In the genomic region with DNA sequence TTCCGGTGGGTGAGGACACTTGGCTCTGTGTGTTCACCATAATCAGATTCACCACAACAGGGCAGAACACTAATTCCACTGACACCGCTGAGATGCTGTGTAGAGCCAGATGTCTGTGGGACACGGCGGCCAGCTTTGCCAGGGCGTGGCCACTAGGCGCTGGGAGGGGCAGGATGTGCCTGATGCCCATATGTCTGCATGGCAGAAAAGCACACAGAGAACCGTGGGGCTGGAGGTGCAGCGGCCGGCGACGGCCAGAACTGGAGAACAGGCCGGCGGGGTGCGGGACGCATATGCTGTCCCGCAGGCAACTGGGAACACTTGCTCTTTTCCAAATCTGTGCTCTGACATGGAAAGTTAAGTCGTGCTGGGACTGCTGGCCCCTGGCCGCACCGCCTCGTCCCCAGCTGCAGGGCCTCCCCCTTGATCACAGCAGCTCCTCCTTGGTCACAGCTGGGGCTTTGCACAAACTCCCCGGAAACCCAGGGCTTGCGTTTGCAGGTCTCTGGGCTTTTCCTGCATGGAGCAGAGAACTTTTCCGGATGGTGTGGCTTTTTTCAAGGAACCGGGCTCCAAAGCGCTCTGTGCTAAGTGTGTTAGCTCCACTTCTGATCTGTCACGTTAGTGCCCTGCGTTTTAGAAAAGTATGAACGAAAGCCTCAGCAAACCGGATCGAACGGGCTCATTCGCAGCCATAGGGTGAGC, we compare ENCODE assay signal across 8 cellular contexts. TPM values are rescaled to one million over a fixed set of nuclear protein-coding genes. Genes with fewer than 3 reads are reported as not detected.
DNase-seq lines count a peak whose midpoint lies in the region; ATAC-seq and TF ChIP-seq lines count a peak whose summit lies in the region.

No MANE protein-coding gene starts in this region.

- H3K79me2 ChIP-seq in H9 (ENCODE audit: insufficient read depth, low read length): no peaks in the 10 kb centered on the region

- H3K9ac ChIP-seq in H9 (ENCODE audit: extremely low read depth, insufficient read length, low read length): no peak overlapping the region

- H3K27ac ChIP-seq in H9 (ENCODE audit: insufficient read length, low read depth, low read length): no peak overlapping the region

- H2BK5ac ChIP-seq in H9 (ENCODE audit: insufficient read length, low read length): no peak overlapping the region

- no peak overlapping the region for H3K4ac ChIP-seq in H9 (ENCODE audit: low read depth, low read length)

- H3K4me1 Mint-ChIP-seq in H9: peaks cover 15 to 32% of the 10 kb centered on the region in 2 experiments
- H3K4me1 Mint-ChIP-seq in memory B cell: peaks cover 19% of the 10 kb centered on the region

- no peaks in the 10 kb centered on the region for H3K79me1 ChIP-seq in H9 (ENCODE audit: insufficient read depth, low read depth, low read length, poor library complexity, severe bottlenecking)

- no peak overlapping the region for H3K18ac ChIP-seq in H9 (ENCODE audit: insufficient read length, low read depth, low read length)

- H3K36me3 Mint-ChIP-seq in H9 (ENCODE audit: insufficient read depth in 1 of 3, low read depth in 3 of 3) (no peaks in the 10 kb centered on the region), memory B cell (no peaks in the 10 kb centered on the region)

- H3K27me3 ChIP-seq in H9 (ENCODE audit: insufficient read depth, low read length): no peaks in the 10 kb centered on the region

- ATAC-seq in memory B cell (ENCODE audit: low read depth): peak; percentile 44
- ATAC-seq in GM18520 (IDR thresholded peaks at IDR 0.05; ENCODE audit: unreplicated experiment): no peak

- H3K4me2 ChIP-seq in H9 (ENCODE audit: insufficient read depth, insufficient read length, low read length): no peak overlapping the region

- no peak overlapping the region for H4K91ac ChIP-seq in H9 (ENCODE audit: insufficient read length, low read depth, low read length)

- H3K9me3 Mint-ChIP-seq in H9 (no peaks in the 10 kb centered on the region), memory B cell (no peaks in the 10 kb centered on the region)

- no peaks in the 10 kb centered on the region for H3K23me2 ChIP-seq in H9 (ENCODE audit: insufficient read length, low read depth, low read length, poor library complexity, severe bottlenecking)

- no peak overlapping the region for H4K8ac ChIP-seq in H9 (replicated peaks; ENCODE audit: insufficient read length, low read depth, low read length)

- H2AFZ ChIP-seq in H9 (ENCODE audit: low read length): no peak overlapping the region

- H3K4me3 Mint-ChIP-seq in H9 (no peak overlapping the region), memory B cell (peak overlapping the region; percentile 89)

- H4K5ac ChIP-seq in H9 (ENCODE audit: insufficient read length, low read depth, low read length): no peak overlapping the region

- no peak overlapping the region for H2BK12ac ChIP-seq in H9 (ENCODE audit: insufficient read length, low read depth, low read length)

- H3K27me3 Mint-ChIP-seq in H9 (ENCODE audit: low read depth) (no peaks in the 10 kb centered on the region; the same call in 1 of the 2 replicates), memory B cell (no peaks in the 10 kb centered on the region)

- H4K20me1 ChIP-seq in H9 (ENCODE audit: control insufficient read depth, insufficient read depth, insufficient read length): no peaks in the 10 kb centered on the region

- H2BK15ac ChIP-seq in H9 (ENCODE audit: low read depth, low read length): no peak overlapping the region

- H3T11ph ChIP-seq in H9 (ENCODE audit: low read length): no peak overlapping the region

- no peak overlapping the region for H3K14ac ChIP-seq in H9 (ENCODE audit: insufficient read depth, low read length)

- H3K9me3 ChIP-seq in H9 (ENCODE audit: control insufficient read depth, low read depth, low read length): no peaks in the 10 kb centered on the region

- H2BK120ac ChIP-seq in H9 (ENCODE audit: low read depth, low read length, poor library complexity, severe bottlenecking): no peak overlapping the region

- TF ChIP-seq CTCF in H9 (conservative IDR thresholded peaks at IDR 0.05): no peak

- H3K4me1 ChIP-seq in H9 (ENCODE audit: insufficient read depth, low read length): no peaks in the 10 kb centered on the region; the same call in 1 of the 2 replicates

- H3K56ac ChIP-seq in H9 (ENCODE audit: insufficient read length, low read depth, low read length): no peak overlapping the region

- H2AK5ac ChIP-seq in H9 (ENCODE audit: insufficient read length, low read length): no peak overlapping the region

- H3K23ac ChIP-seq in H9 (ENCODE audit: insufficient read length, low read depth, low read length): no peak overlapping the region

- H3K27ac Mint-ChIP-seq in H9 (peak overlapping the region; percentile 24 to 60 (median 54); a peak in 4 of 7 replicates), memory B cell (peak overlapping the region; percentile 80)

- no CpG with 5 or more reads among the region's 32 CpGs for WGBS in H9 (ENCODE audit: extremely low coverage, insufficient read length, low lambda C conversion rate)

- DNase-seq in DMS 273 (lab: John Stamatoyannopoulos, UW; ENCODE audit: unreplicated experiment) (peak; percentile 85), H9 (no peak), NCI-H82 treated with DMSO at 0.1 percent for 48 hours (lab: John Stamatoyannopoulos, UW; ENCODE audit: unreplicated experiment) (peak; percentile 23), memory B cell (ENCODE audit: low spot score in 2 of 2) (peak in 1 of 2 donors; percentile 33), kidney tubule cell (ENCODE audit: low spot score) (no peak), NCI-H2227 (lab: John Stamatoyannopoulos, UW; ENCODE audit: unreplicated experiment) (no peak)
- peak; percentile 15 for DNase-seq in activated gamma-delta T cell treated with anti-CD3 and anti-CD28 coated beads, Interleukin-2, amount 50 U/mL, for 16 hours (ENCODE audit: low read depth)

- no peak overlapping the region for H2BK20ac ChIP-seq in H9 (ENCODE audit: low read depth, low read length, poor library complexity, severe bottlenecking)

RNA-seq across cellular contexts. Expression of a gene that starts 31.1 kb away (rescaled TPM):
- 0.07 and 0.11 TPM in 2 replicates for total RNA-seq in H9 (2021)

RNA-seq across cellular contexts. Expression of a gene that starts 56.5 kb away (rescaled TPM):
- total RNA-seq in H9 (2021): 14.6 and 16.3 TPM in 2 replicates

Comparison
In these comparisons a context has a peak if more than half of its experiments do, and no peak if none do; other contexts are left out.
1. DNase-seq: peak in DMS 273 (single experiment), NCI-H82 treated with DMSO at 0.1 percent for 48 hours (single experiment) and activated gamma-delta T cell treated with anti-CD3 and anti-CD28 coated beads, Interleukin-2, amount 50 U/mL, for 16 hours (single experiment); none in H9 (single experiment), kidney tubule cell (single experiment) and NCI-H2227 (single experiment).